Comparison of ENCODE assay signal across 30 cellular contexts in the genomic region with DNA sequence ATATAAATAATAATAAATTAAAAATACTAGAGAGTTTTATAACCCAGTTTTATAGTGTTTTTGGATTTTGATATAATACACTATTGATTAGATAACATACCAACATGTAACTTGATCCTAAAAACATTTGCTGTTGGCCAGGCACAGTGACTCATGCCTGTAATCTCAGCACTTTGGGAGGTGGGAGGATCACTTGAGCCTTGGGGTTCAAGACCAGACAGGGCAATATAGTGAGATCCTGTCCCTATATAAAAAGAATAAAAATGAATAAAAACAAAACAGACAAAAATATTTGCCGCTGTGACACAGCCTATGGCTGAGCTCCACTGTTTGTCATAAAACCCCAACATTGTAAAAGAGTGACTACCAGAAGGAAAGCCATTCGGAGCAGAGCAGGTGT.
"Had no signal": no experiment of that assay in that cellular context is flagged by ENCODE, and none has a peak within 500 bp of the region (broad histone marks: within the 10 kb centered on the region; RNA-seq: fewer than 3 reads in every experiment).

No MANE protein-coding gene starts in this region.

- DNase-seq: activated CD4-positive, alpha-beta T cell treated with anti-CD3 and anti-CD28 coated beads for 36 hours; activated CD4-positive, alpha-beta T cell treated with anti-CD3 and anti-CD28 coated beads, Interleukin-2, amount 10 ng/mL, durations not matched to agents 7 days and 5 days; activated CD4-positive, alpha-beta T cell treated with anti-CD3 and anti-CD28 coated beads, Interleukin-2, amount 50 U/mL, for 48 hours; activated CD8-positive, alpha-beta T cell treated with anti-CD3 and anti-CD28 coated beads, Interleukin-2, amount 10 ng/mL, durations not matched to agents 7 days and 5 days; activated gamma-delta T cell; activated naive CD4-positive, alpha-beta T cell treated with Interleukin-2 at 50 U/mL for 16 hours; activated T-cell treated with anti-CD3 and anti-CD28 coated beads, Interleukin-2, amount 50 U/mL, for 24 hours; aorta; brain microvascular endothelial cell; central memory CD4-positive, alpha-beta T cell; Karpas-422; KBM-7; MG63; NCI-H1092; NCI-H1436 treated with DMSO at 0.1 percent for 48 hours; NCI-H1694 treated with DMSO at 0.1 percent for 48 hours; NCI-H2029; NCI-H345; NCI-H524 treated with DMSO at 0.1 percent for 48 hours; PC-3; SIG-M5; SW 1271; T-helper 1 cell; T-helper 2 cell; T-helper 9 cell had no signal

- H3K27ac Mint-ChIP-seq: activated CD4-positive, alpha-beta T cell treated with anti-CD3 and anti-CD28 coated beads for 36 hours; activated CD4-positive, alpha-beta T cell treated with anti-CD3 and anti-CD28 coated beads, Interleukin-2, amount 10 ng/mL, durations not matched to agents 7 days and 5 days; activated CD8-positive, alpha-beta T cell treated with anti-CD3 and anti-CD28 coated beads, Interleukin-2, amount 10 ng/mL, durations not matched to agents 7 days and 5 days; activated naive CD4-positive, alpha-beta T cell treated with anti-CD3 and anti-CD28 coated beads, Interleukin-2, amount 50 U/mL, for 24 hours; activated T-cell treated with anti-CD3 and anti-CD28 coated beads, Interleukin-2, amount 50 U/mL, for 24 hours; activated T-helper 2 cell treated with anti-CD3 and anti-CD28 coated beads, Interferon-gamma antibody, Interleukin-2, Interleukin-4, amounts not matched to agents 10 μg/mL and 5 μg/mL and 100 μg/mL, durations not matched to agents 14 hours and 24 hours and 36 hours had no signal

- FAIRE-seq: RCC 7860 had no signal

- H3K27me3 Mint-ChIP-seq: activated CD4-positive, alpha-beta T cell treated with anti-CD3 and anti-CD28 coated beads for 36 hours; activated CD4-positive, alpha-beta T cell treated with anti-CD3 and anti-CD28 coated beads, Interleukin-2, amount 10 ng/mL, durations not matched to agents 7 days and 5 days; activated naive CD4-positive, alpha-beta T cell treated with anti-CD3 and anti-CD28 coated beads, Interleukin-2, amount 50 U/mL, for 24 hours; activated T-cell treated with anti-CD3 and anti-CD28 coated beads, Interleukin-2, amount 50 U/mL, for 24 hours had no signal

- H3K9me3 Mint-ChIP-seq: activated CD4-positive, alpha-beta T cell treated with anti-CD3 and anti-CD28 coated beads, Interleukin-2, amount 10 ng/mL, durations not matched to agents 7 days and 5 days; activated naive CD4-positive, alpha-beta T cell treated with anti-CD3 and anti-CD28 coated beads, Interleukin-2, amount 50 U/mL, for 24 hours; activated T-cell treated with anti-CD3 and anti-CD28 coated beads, Interleukin-2, amount 50 U/mL, for 24 hours; activated T-helper 2 cell treated with anti-CD3 and anti-CD28 coated beads, Interferon-gamma antibody, Interleukin-2, Interleukin-4, amounts not matched to agents 10 μg/mL and 5 μg/mL and 100 μg/mL, durations not matched to agents 14 hours and 24 hours and 36 hours had no signal

- H3K4me3 ChIP-seq: adrenal gland, MG63 had no signal

- H3K4me3 Mint-ChIP-seq: activated CD4-positive, alpha-beta T cell treated with anti-CD3 and anti-CD28 coated beads for 36 hours; activated CD4-positive, alpha-beta T cell treated with anti-CD3 and anti-CD28 coated beads, Interleukin-2, amount 10 ng/mL, durations not matched to agents 7 days and 5 days; activated CD8-positive, alpha-beta T cell treated with anti-CD3 and anti-CD28 coated beads, Interleukin-2, amount 10 ng/mL, durations not matched to agents 7 days and 5 days; activated naive CD4-positive, alpha-beta T cell treated with anti-CD3 and anti-CD28 coated beads, Interleukin-2, amount 50 U/mL, for 24 hours; activated T-cell treated with anti-CD3 and anti-CD28 coated beads, Interleukin-2, amount 50 U/mL, for 24 hours had no signal

- H3K27ac ChIP-seq: adrenal gland, brain microvascular endothelial cell, RWPE1 had no signal

- H3K9me3 ChIP-seq: adrenal gland, MG63 had no signal

- H3K4me1 ChIP-seq: adrenal gland had no signal

- H3K27me3 ChIP-seq: adrenal gland, brain microvascular endothelial cell, MG63 had no signal

- H3K4me1 Mint-ChIP-seq: activated CD4-positive, alpha-beta T cell treated with anti-CD3 and anti-CD28 coated beads for 36 hours; activated CD4-positive, alpha-beta T cell treated with anti-CD3 and anti-CD28 coated beads, Interleukin-2, amount 10 ng/mL, durations not matched to agents 7 days and 5 days; activated naive CD4-positive, alpha-beta T cell treated with anti-CD3 and anti-CD28 coated beads, Interleukin-2, amount 50 U/mL, for 24 hours had no signal
